8 cellular contexts compared by ENCODE assay signal in the genomic region with DNA sequence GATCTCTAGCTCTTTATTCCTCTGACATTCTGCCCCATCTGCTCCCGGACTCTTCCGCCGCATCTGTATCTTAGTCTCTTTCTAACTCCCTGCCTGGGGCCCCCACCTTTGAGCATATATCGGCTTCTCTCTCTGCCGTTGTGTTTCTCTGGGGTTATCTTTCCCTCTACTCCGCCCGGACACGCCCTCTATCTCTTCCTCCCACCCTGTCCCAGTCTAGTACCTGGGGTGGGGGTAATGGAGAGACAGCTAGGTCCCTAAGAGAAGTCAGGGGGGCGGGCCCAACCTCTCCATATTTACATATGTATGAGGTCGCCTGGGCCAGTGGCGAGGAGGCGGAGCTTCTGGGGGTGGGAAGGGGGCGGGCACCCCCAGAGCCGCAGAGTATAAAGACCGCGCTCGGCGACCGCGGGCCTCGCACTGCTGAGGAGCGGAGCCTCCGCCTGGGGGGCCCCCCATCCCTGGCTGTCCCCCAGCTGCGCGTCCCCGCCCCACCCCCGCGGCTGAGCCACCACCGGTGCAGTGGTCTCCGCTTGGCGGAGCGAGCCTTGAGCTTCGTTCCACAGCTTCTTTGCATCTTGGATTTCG. TPM values are rescaled to one million over a fixed set of nuclear protein-coding genes. Genes with fewer than 3 reads are reported as not detected.
A peak's percentile ranks its signal among the peaks of the same experiment; 100 is the strongest.
DNase-seq lines count a peak whose midpoint lies in the region; ATAC-seq and TF ChIP-seq lines count a peak whose summit lies in the region.

A gene with protein sequence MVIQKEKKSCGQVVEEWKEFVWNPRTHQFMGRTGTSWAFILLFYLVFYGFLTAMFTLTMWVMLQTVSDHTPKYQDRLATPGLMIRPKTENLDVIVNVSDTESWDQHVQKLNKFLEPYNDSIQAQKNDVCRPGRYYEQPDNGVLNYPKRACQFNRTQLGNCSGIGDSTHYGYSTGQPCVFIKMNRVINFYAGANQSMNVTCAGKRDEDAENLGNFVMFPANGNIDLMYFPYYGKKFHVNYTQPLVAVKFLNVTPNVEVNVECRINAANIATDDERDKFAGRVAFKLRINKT (plus strand): TSS at position 418 of the 588 bp plus-strand sequence. CDS start 593 bp downstream, outside the sequence.

- intact Hi-C loops in spleen (cut with DNase I; ENCODE audit: low total_unique reads), result no loop called here

- H3K9me3 ChIP-seq in DOHH2 (ENCODE audit: control insufficient read depth, insufficient read depth, low read length) (no peaks in the 10 kb centered on the region), spleen (no peaks in the 10 kb centered on the region)

- H3K36me3 ChIP-seq in DOHH2 (ENCODE audit: control insufficient read depth, low read length) (no peaks in the 10 kb centered on the region), spleen (no peaks in the 10 kb centered on the region)

- no peaks in the 10 kb centered on the region for H3K79me2 ChIP-seq in DOHH2 (ENCODE audit: control insufficient read depth, low read length)

- H3K4me3 ChIP-seq in DOHH2 (ENCODE audit: low read length), result peak within 1 kb of the TSS; percentile 60
- peak within 1 kb of the TSS; percentile 37 to 76 (median 52) for H3K4me3 ChIP-seq in spleen

- H4K20me1 ChIP-seq in DOHH2 (ENCODE audit: control insufficient read depth, insufficient read depth, low read depth, low read length), result no peaks in the 10 kb centered on the region

- no peaks in the 10 kb centered on the region for H3K9me3 Mint-ChIP-seq in WTC11

- peaks cover 53% of the 10 kb centered on the region for H3K27me3 Mint-ChIP-seq in WTC11 (ENCODE audit: low read depth)

- DNase-seq in MV-4-11 (lab: John Stamatoyannopoulos, UW), result peak; percentile 31
- peak; percentile 96 for DNase-seq in WTC11 (ENCODE audit: low spot score)
- peak; percentile 68 for DNase-seq in T47D (ENCODE audit: low read depth in 1 of 2, low spot score in 1 of 2)
- peak; percentile 42 for DNase-seq in inferior parietal cortex (ENCODE audit: extremely low spot score)
- peak; percentile 90 for DNase-seq in spleen

- H3K4me2 ChIP-seq in DOHH2 (ENCODE audit: low read length), result peak within 1 kb of the TSS; percentile 63

- H3K36me3 Mint-ChIP-seq in WTC11, result peaks cover 18% of the 10 kb centered on the region

- ATAC-seq in WTC11 (peak; percentile 97), HG02870 (IDR thresholded peaks at IDR 0.05; ENCODE audit: unreplicated experiment) (no peak), HG03108 (IDR thresholded peaks at IDR 0.05; ENCODE audit: unreplicated experiment) (no peak)

- peak within 1 kb of the TSS; percentile 83 for H3K4me3 Mint-ChIP-seq in WTC11

- peaks cover 33% of the 10 kb centered on the region for H3K4me1 Mint-ChIP-seq in WTC11

- POLR2A ChIA-PET in WTC11 (lab: Charles Lee), result interaction anchor here (0.6 to 3.8 kb wide), 24 partner anchors 9 to 1391 kb away, joined by 3 to 80 read pairs (median 4); a partner anchor contains a TSS

- TF ChIP-seq POLR2A in spleen (IDR thresholded peaks at IDR 0.05), result no peak

- peak within 1 kb of the TSS; percentile 73 for H3K27ac Mint-ChIP-seq in WTC11

- in situ Hi-C loops in T47D (cut with HindIII; ENCODE audit: low pct_unique_long_range_greater_than_20kb, low sequenced_read_pairs), result no loop called here

- peaks cover 15% of the 10 kb centered on the region for H3K4me1 ChIP-seq in DOHH2 (ENCODE audit: control insufficient read depth, low read length)
- peaks cover 9 to 29% (median 22%) of the 10 kb centered on the region in 6 donors for H3K4me1 ChIP-seq in spleen

- peaks cover 62% of the 10 kb centered on the region for H3K27me3 ChIP-seq in DOHH2 (ENCODE audit: control insufficient read depth, low read length)
- H3K27me3 ChIP-seq in spleen (replicated peaks in 1 of 7), result peaks cover 0 to 66% (median 34%) of the 10 kb centered on the region in 7 donors

- H3F3A ChIP-seq in DOHH2 (ENCODE audit: control insufficient read depth, insufficient read depth), result no peaks in the 10 kb centered on the region

- TF ChIP-seq CTCF in DOHH2 (IDR thresholded peaks at IDR 0.05; ENCODE audit: low read depth, low read length, poor library complexity, severe bottlenecking) (no peak), WTC11 (IDR thresholded peaks at IDR 0.05) (no peak), spleen (IDR thresholded peaks at IDR 0.05 in 8 of 11, conservative IDR thresholded peaks at IDR 0.05 in 3 of 11) (no peak)

- CTCF ChIA-PET in WTC11 (lab: Charles Lee), result interaction anchor here (0.5 to 7.5 kb wide), 20 partner anchors 16 to 1165 kb away, joined by 3 to 88 read pairs (median 4); a partner anchor contains a TSS

- no peak within 1 kb of the TSS for H3K27ac ChIP-seq in DOHH2 (ENCODE audit: low read depth, low read length)
- peak within 1 kb of the TSS in 7 of 8 donors; percentile 30 to 64 (median 46) for H3K27ac ChIP-seq in spleen

- WGBS in spleen, 5 donors, result 1 to 4% (median 1%) methylated on average over 15 to 34 of the region's 34 CpGs

- H3K9me2 ChIP-seq in DOHH2 (replicated peaks; ENCODE audit: control insufficient read depth, low read length), result no peaks in the 10 kb centered on the region

TF ChIP-seq in WTC11, 78 proteins besides CTCF, POLR2A, EP300 and RAD21:
- no peak for TF ChIP-seq HMGA2 (CRISPR knock-in tag; IDR thresholded peaks at IDR 0.05)
- peak; percentile 49 for TF ChIP-seq SP1 (CRISPR knock-in tag; conservative IDR thresholded peaks at IDR 0.05)

RNA-seq across cellular contexts. Expression of the gene that starts here (rescaled TPM):
- total RNA-seq in WTC11 (2021) (29.1 to 37.5 TPM (median 35.9 TPM) in 3 replicates), spleen (10 to 100 TPM in 1 of 7 donors, 1 to 10 TPM in 6; 3.8 to 10.1 (median 5.1) TPM)
- under 1 TPM; 0.26 to 0.56 (median 0.54) TPM for polyA plus RNA-seq in spleen

Comparison
In these comparisons a context has a peak if more than half of its experiments do, and no peak if none do; other contexts are left out.
1. DNase-seq: peak in every context shown above with its lines; median percentile 96 in WTC11; 90 in spleen; 68 in T47D; 42 in inferior parietal cortex; 31 in MV-4-11.